Comparison of ENCODE assay signal across 1 cellular context in genomic region chr6:157133856-157134255, GRCh38.
A peak's percentile ranks its signal among the peaks of the same experiment; 100 is the strongest.
TF ChIP-seq lines count a peak whose summit lies in the region.

No MANE protein-coding gene starts in this region.

TF ChIP-seq in HEK293, 187 proteins besides CTCF, POLR2A, EP300 and RAD21 (continued from another document):
- TF ChIP-seq, protein P1, sequence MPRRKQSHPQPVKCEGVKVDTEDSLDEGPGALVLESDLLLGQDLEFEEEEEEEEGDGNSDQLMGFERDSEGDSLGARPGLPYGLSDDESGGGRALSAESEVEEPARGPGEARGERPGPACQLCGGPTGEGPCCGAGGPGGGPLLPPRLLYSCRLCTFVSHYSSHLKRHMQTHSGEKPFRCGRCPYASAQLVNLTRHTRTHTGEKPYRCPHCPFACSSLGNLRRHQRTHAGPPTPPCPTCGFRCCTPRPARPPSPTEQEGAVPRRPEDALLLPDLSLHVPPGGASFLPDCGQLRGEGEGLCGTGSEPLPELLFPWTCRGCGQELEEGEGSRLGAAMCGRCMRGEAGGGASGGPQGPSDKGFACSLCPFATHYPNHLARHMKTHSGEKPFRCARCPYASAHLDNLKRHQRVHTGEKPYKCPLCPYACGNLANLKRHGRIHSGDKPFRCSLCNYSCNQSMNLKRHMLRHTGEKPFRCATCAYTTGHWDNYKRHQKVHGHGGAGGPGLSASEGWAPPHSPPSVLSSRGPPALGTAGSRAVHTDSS (tag by site-specific recombination; IDR thresholded peaks at IDR 0.05), result peak; percentile 84
- TF ChIP-seq ZNF776 (tag by site-specific recombination; IDR thresholded peaks at IDR 0.05; ENCODE audit: borderline replicate concordance) (no peak), ZNF48 (tag by site-specific recombination; IDR thresholded peaks at IDR 0.05) (no peak), ZXDB (tag by site-specific recombination; IDR thresholded peaks at IDR 0.05) (no peak), ZBTB8A (tag by site-specific recombination; IDR thresholded peaks at IDR 0.05) (no peak), OSR2 (tag by site-specific recombination; IDR thresholded peaks at IDR 0.05) (peak; percentile 38; the same call in 1 of the 2 replicates), ZNF366 (tag by site-specific recombination; conservative IDR thresholded peaks at IDR 0.05) (0 out of 2 replicates have a peak, but pooled peaks have one; percentile 26), IKZF3 (tag by site-specific recombination; IDR thresholded peaks at IDR 0.05) (0 out of 2 replicates have a peak, but pooled peaks have one; percentile 31), ATF2 (tag by site-specific recombination; IDR thresholded peaks at IDR 0.05; ENCODE audit: low read depth) (no peak), ZSCAN23 (tag by site-specific recombination; IDR thresholded peaks at IDR 0.05) (no peak), ZNF391 (tag by site-specific recombination; IDR thresholded peaks at IDR 0.05; ENCODE audit: borderline replicate concordance, low read depth) (no peak), ZNF629 (tag by site-specific recombination; IDR thresholded peaks at IDR 0.05) (peak; percentile 40; the same call in 1 of the 2 replicates)
- TF ChIP-seq, protein P2, sequence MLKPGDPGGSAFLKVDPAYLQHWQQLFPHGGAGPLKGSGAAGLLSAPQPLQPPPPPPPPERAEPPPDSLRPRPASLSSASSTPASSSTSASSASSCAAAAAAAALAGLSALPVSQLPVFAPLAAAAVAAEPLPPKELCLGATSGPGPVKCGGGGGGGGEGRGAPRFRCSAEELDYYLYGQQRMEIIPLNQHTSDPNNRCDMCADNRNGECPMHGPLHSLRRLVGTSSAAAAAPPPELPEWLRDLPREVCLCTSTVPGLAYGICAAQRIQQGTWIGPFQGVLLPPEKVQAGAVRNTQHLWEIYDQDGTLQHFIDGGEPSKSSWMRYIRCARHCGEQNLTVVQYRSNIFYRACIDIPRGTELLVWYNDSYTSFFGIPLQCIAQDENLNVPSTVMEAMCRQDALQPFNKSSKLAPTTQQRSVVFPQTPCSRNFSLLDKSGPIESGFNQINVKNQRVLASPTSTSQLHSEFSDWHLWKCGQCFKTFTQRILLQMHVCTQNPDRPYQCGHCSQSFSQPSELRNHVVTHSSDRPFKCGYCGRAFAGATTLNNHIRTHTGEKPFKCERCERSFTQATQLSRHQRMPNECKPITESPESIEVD (tag by site-specific recombination; IDR thresholded peaks at IDR 0.05), result peak; percentile 56; the same call in 1 of the 2 replicates
